ENCODE assay signal across 11 cellular contexts in the genomic region with DNA sequence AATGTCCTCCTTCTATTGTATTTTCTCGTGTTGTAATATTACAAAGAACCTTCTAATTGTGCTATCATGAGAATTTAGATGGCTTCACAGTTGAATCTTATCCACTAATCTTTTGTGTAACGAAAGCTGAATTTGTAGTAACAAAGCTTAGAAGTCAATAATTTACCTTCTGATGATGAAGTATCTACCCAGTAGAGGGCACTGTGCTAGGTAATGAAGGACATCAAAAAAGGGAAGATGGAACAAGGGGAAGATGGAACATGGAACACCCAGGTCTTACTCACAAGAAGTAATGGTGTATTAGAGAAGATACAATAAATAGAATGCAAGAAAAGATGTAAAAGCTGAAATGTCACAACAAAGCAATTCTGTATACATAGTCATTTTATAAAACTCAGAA.
DNase-seq lines count a peak whose midpoint lies in the region; ATAC-seq, FAIRE-seq and TF ChIP-seq lines count a peak whose summit lies in the region.
"Had no signal": no experiment of that assay in that cellular context is flagged by ENCODE, and none has a peak within 500 bp of the region (broad histone marks: within the 10 kb centered on the region; RNA-seq: fewer than 3 reads in every experiment).

No MANE protein-coding gene starts in this region.

- H3K79me2 ChIP-seq in K562 (ENCODE audit: control insufficient read depth, insufficient read depth, low read length), result no peaks in the 10 kb centered on the region
- no peaks in the 10 kb centered on the region for H3K79me2 ChIP-seq in neural cell (replicated peaks; ENCODE audit: insufficient read depth, low read length)

- POLR2A ChIA-PET in K562 (lab: Yijun Ruan, JAX), result no interaction called here

- CTCF ChIA-PET in K562 (lab: Yijun Ruan, JAX; ENCODE audit: low intra/inter-chr PET ratio), result interaction anchor here (1.0 kb wide), 1 partner anchor 102 kb away, joined by 3 read pairs; no protein-coding TSS in a partner anchor

- no peak overlapping the region for H3K9ac ChIP-seq in K562 (ENCODE audit: insufficient read depth in 1 of 2, low read depth in 2 of 2, low read length in 2 of 2)
- no peak overlapping the region for H3K9ac ChIP-seq in neural cell (ENCODE audit: low read length)

- TF ChIP-seq EP300 in K562 (IDR thresholded peaks at IDR 0.05; ENCODE audit: low read length) (no peak), neural cell (conservative IDR thresholded peaks at IDR 0.05; ENCODE audit: poor library complexity, severe bottlenecking) (no peak)

- H3K4me1 ChIP-seq in K562 (replicated peaks in 1 of 2; ENCODE audit: control insufficient read depth in 2 of 2, insufficient read depth in 2 of 2, low read length in 2 of 2), result no peaks in the 10 kb centered on the region
- H3K4me1 ChIP-seq: stomach had no signal

- BruUV-seq in K562 (replicated peaks; lab: Mats Ljungman, UMichigan), result no TSS peak

- TF ChIP-seq CTCF in LNCaP clone FGC (IDR thresholded peaks at IDR 0.05; ENCODE audit: control insufficient read depth, extremely low read depth, insufficient read depth) (peak; percentile 51), K562 (IDR thresholded peaks at IDR 0.05 in 2 of 3, conservative IDR thresholded peaks at IDR 0.05 in 1 of 3; ENCODE audit: insufficient read depth in 2 of 3, low read depth in 1 of 3, low read length in 3 of 3) (peak; percentile 8 to 51 (median 28); a peak in 3 of 6 replicates), neural cell (IDR thresholded peaks at IDR 0.05; ENCODE audit: poor library complexity, severe bottlenecking) (peak; percentile 39)

- no peak overlapping the region for H2AFZ ChIP-seq in K562 (ENCODE audit: low read depth, low read length)
- H2AFZ ChIP-seq in neural cell (ENCODE audit: low read depth, low read length), result no peak overlapping the region

- peak; percentile 58; the same call in 1 of the 3 replicates for ATAC-seq in K562
- ATAC-seq in GM21367 (IDR thresholded peaks at IDR 0.05; ENCODE audit: unreplicated experiment), result no peak
- no peak for ATAC-seq in GM18511 (IDR thresholded peaks at IDR 0.05; ENCODE audit: unreplicated experiment)

- in situ Hi-C loops in K562 (cut with MboI), result no loop called here

- H3K27me3 ChIP-seq in K562 (ENCODE audit: control insufficient read depth in 2 of 2, insufficient read depth in 2 of 2, low read length in 2 of 2) (no peaks in the 10 kb centered on the region), neural cell (ENCODE audit: insufficient read depth, low read depth, low read length) (no peaks in the 10 kb centered on the region)
- H3K27me3 ChIP-seq: stomach had no signal

- TF ChIP-seq RAD21 in K562 (CRISPR knock-in tag; conservative IDR thresholded peaks at IDR 0.05 in 1 of 2, IDR thresholded peaks at IDR 0.05 in 1 of 2), result peak; percentile 13 to 50; a peak in 2 of 4 replicates
- TF ChIP-seq RAD21 in neural cell (conservative IDR thresholded peaks at IDR 0.05), result no peak

- no peaks in the 10 kb centered on the region for H3K9me1 ChIP-seq in K562 (ENCODE audit: control insufficient read depth, insufficient read depth, low read length)

- H3K4me2 ChIP-seq in K562 (ENCODE audit: insufficient read depth, low read length) (no peak overlapping the region), neural cell (ENCODE audit: low read length) (no peak overlapping the region)

- no peak for DNase-seq in GM12891 (ENCODE audit: insufficient read length, low spot score)
- no peak for DNase-seq in LNCaP clone FGC (ENCODE audit: low read depth)
- peak in 2 of 4 experiments; percentile 10 to 26 for DNase-seq in K562 (ENCODE audit: extremely low read depth in 1 of 4, low spot score in 3 of 4)
- DNase-seq in stimulated activated CD4-positive, alpha-beta T cell treated with anti-CD3 and anti-CD28 coated beads, Interleukin-12 subunit alpha, Interleukin-12 subunit beta, amount 100 ng/mL, for 4 hours, result no peak
- no peak for DNase-seq in GM19238 (ENCODE audit: insufficient read length, low spot score)
- DNase-seq: activated CD4-positive, alpha-beta T cell treated with anti-CD3 and anti-CD28 coated beads, Interleukin-2, amount 50 U/mL, for 48 hours; effector CD4-positive, alpha-beta T cell; stomach had no signal

- no peaks in the 10 kb centered on the region for H3K36me3 ChIP-seq in K562 (ENCODE audit: control insufficient read depth, insufficient read depth, low read length)
- no peaks in the 10 kb centered on the region for H3K36me3 ChIP-seq in neural cell (ENCODE audit: insufficient read depth, low read length)
- H3K36me3 ChIP-seq: stomach had no signal

- no peak overlapping the region for H3K4me3 ChIP-seq in LNCaP clone FGC (ENCODE audit: low read depth, low read length)
- H3K4me3 ChIP-seq in K562, result no peak overlapping the region
- H3K4me3 ChIP-seq in neural cell (ENCODE audit: low read length), result no peak overlapping the region
- H3K4me3 ChIP-seq: stomach had no signal

- no peaks in the 10 kb centered on the region for H3K9me2 ChIP-seq in neural cell (ENCODE audit: insufficient read depth, low read length)

- TF ChIP-seq POLR2A in GM12891 (IDR thresholded peaks at IDR 0.05; ENCODE audit: low read depth, low read length) (no peak), K562 (conservative IDR thresholded peaks at IDR 0.05) (no peak)

- H4K20me1 ChIP-seq in K562 (replicated peaks; ENCODE audit: control insufficient read depth, insufficient read depth, low read length) (no peaks in the 10 kb centered on the region), neural cell (ENCODE audit: insufficient read depth) (no peaks in the 10 kb centered on the region)

- H3K9me3 ChIP-seq in K562 (replicated peaks; ENCODE audit: control insufficient read depth, insufficient read depth, low read depth, low read length) (no peaks in the 10 kb centered on the region), neural cell (ENCODE audit: low read length) (no peaks in the 10 kb centered on the region)

- intact Hi-C loops in K562 (cut with micrococcal nuclease), result loop anchor here (1.0 kb wide), 1 partner anchor 102 kb away; no protein-coding TSS in a partner anchor

- 0% methylated on average over 2 of the region's 2 CpGs for WGBS in K562 (ENCODE audit: insufficient coverage, low coverage, missing lambda C conversion rate)

- H3F3A ChIP-seq in neural cell (ENCODE audit: insufficient read depth, low read length, poor library complexity, severe bottlenecking), result peaks cover 3% of the 10 kb centered on the region

- H3K27ac ChIP-seq in K562 (ENCODE audit: extremely low read depth, low read depth, low read length) (no peak overlapping the region), neural cell (ENCODE audit: low read length) (peak overlapping the region; percentile 61)
- H3K27ac ChIP-seq: stomach had no signal

- peak; percentile 64 for FAIRE-seq in GM12891 (lab: Jason Lieb, UNC)
- peak; percentile 76 for FAIRE-seq in K562 (lab: Jason Lieb, UNC)

TF ChIP-seq in GM12891, 5 proteins besides CTCF, POLR2A, EP300 and RAD21:
- TF ChIP-seq SPI1 (IDR thresholded peaks at IDR 0.05; ENCODE audit: low read depth, low read length) (no peak), POU2F2 (IDR thresholded peaks at IDR 0.05; ENCODE audit: low read depth, low read length) (no peak), PAX5 (IDR thresholded peaks at IDR 0.05; ENCODE audit: insufficient read depth, low read length, severe bottlenecking) (no peak), POLR2AphosphoS5 (IDR thresholded peaks at IDR 0.05; ENCODE audit: low read depth, low read length) (no peak), TAF1 (IDR thresholded peaks at IDR 0.05; ENCODE audit: low read depth, low read length) (no peak)

TF ChIP-seq in K562, 482 proteins besides CTCF, POLR2A, EP300 and RAD21 (continues in another document):
- TF ChIP-seq, protein P1, sequence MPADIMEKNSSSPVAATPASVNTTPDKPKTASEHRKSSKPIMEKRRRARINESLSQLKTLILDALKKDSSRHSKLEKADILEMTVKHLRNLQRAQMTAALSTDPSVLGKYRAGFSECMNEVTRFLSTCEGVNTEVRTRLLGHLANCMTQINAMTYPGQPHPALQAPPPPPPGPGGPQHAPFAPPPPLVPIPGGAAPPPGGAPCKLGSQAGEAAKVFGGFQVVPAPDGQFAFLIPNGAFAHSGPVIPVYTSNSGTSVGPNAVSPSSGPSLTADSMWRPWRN (IDR thresholded peaks at IDR 0.05; ENCODE audit: low read depth), result no peak
- no peak for TF ChIP-seq FUS (optimal IDR thresholded peaks at IDR 0.05; ENCODE audit: low read depth, low read length)

TF ChIP-seq in neural cell, 6 proteins besides CTCF, POLR2A, EP300 and RAD21:
- peak; percentile 13 for TF ChIP-seq SMC3 (conservative IDR thresholded peaks at IDR 0.05; ENCODE audit: poor library complexity)
- TF ChIP-seq, protein P2, sequence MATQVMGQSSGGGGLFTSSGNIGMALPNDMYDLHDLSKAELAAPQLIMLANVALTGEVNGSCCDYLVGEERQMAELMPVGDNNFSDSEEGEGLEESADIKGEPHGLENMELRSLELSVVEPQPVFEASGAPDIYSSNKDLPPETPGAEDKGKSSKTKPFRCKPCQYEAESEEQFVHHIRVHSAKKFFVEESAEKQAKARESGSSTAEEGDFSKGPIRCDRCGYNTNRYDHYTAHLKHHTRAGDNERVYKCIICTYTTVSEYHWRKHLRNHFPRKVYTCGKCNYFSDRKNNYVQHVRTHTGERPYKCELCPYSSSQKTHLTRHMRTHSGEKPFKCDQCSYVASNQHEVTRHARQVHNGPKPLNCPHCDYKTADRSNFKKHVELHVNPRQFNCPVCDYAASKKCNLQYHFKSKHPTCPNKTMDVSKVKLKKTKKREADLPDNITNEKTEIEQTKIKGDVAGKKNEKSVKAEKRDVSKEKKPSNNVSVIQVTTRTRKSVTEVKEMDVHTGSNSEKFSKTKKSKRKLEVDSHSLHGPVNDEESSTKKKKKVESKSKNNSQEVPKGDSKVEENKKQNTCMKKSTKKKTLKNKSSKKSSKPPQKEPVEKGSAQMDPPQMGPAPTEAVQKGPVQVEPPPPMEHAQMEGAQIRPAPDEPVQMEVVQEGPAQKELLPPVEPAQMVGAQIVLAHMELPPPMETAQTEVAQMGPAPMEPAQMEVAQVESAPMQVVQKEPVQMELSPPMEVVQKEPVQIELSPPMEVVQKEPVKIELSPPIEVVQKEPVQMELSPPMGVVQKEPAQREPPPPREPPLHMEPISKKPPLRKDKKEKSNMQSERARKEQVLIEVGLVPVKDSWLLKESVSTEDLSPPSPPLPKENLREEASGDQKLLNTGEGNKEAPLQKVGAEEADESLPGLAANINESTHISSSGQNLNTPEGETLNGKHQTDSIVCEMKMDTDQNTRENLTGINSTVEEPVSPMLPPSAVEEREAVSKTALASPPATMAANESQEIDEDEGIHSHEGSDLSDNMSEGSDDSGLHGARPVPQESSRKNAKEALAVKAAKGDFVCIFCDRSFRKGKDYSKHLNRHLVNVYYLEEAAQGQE (IDR thresholded peaks at IDR 0.05; ENCODE audit: borderline replicate concordance), result no peak
